In the genomic region with DNA sequence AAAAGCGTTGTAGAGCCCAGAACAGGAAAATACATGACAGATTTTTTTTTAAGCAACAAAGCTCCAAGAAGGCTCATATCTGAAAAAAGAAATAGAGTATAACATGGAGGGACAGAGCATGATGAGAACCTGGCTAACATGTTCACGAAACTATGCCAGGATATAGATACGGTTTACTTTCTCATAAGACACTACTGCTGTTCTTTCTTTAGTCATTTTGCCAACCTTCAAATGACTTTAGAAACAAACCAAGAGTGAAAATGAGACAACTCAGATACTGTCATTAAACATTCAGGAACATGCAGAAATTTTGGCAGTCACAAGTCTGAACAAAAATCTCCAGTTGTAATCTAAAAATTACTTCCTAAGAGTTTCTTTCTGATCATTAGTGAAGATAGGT, we compare ENCODE assay signal across 12 cellular contexts. TPM values are rescaled to one million over a fixed set of nuclear protein-coding genes. Genes with fewer than 3 reads are reported as not detected.
DNase-seq lines count a peak whose midpoint lies in the region; ATAC-seq and TF ChIP-seq lines count a peak whose summit lies in the region.
"Had no signal": no experiment of that assay in that cellular context is flagged by ENCODE, and none has a peak within 500 bp of the region (broad histone marks: within the 10 kb centered on the region; RNA-seq: fewer than 3 reads in every experiment).

No MANE protein-coding gene starts in this region.

- intact Hi-C loops in heart right ventricle (cut with DNase I): loop anchor here in 1 of 10 donors (5.0 kb wide), 1 partner anchor 66 kb away; no protein-coding TSS in a partner anchor
- intact Hi-C loops in cardiac septum (cut with DNase I): no loop called here
- intact Hi-C loops in natural killer cell (cut with micrococcal nuclease): no loop called here
- intact Hi-C loops in vagina (cut with DNase I): no loop called here

- H3K9me3 Mint-ChIP-seq in natural killer cell: no peaks in the 10 kb centered on the region

- peaks cover 0 to 7% (median 0%) of the 10 kb centered on the region in 11 donors for H3K9me3 ChIP-seq in heart right ventricle
- no peaks in the 10 kb centered on the region for H3K9me3 ChIP-seq in vagina

- no peaks in the 10 kb centered on the region for H3K36me3 Mint-ChIP-seq in natural killer cell

- no peak for TF ChIP-seq POLR2A in vagina (IDR thresholded peaks at IDR 0.05)

- H3K4me1 Mint-ChIP-seq in natural killer cell: peaks cover 33 to 56% of the 10 kb centered on the region in 2 donors

- H3K27ac ChIP-seq in heart right ventricle (peak overlapping the region; percentile 22 to 82 (median 64)), caudate nucleus (ENCODE audit: low read depth, low read length) (peak overlapping the region; percentile 91), vagina (peak overlapping the region; percentile 70)

- H3K36me3 ChIP-seq in heart right ventricle: peaks cover 0 to 9% (median 0%) of the 10 kb centered on the region in 9 donors
- H3K36me3 ChIP-seq in vagina: no peaks in the 10 kb centered on the region

- peak overlapping the region; percentile 59 for H3K4me3 Mint-ChIP-seq in natural killer cell

- DNase-seq in heart right ventricle (no peak), cardiac septum (ENCODE audit: low spot score) (no peak), caudate nucleus (lab: John Stamatoyannopoulos, UW) (no peak), natural killer cell (no peak), vagina (ENCODE audit: extremely low spot score in 2 of 2) (no peak)
- DNase-seq: AML-193; NCI-H1436; stimulated activated CD4-positive, alpha-beta T cell treated with anti-CD3 and anti-CD28 coated beads, Interleukin-1b, Interleukin-23, amount 100 ng/mL, for 48 hours had no signal

- ATAC-seq in heart right ventricle (no peak), natural killer cell (peak in 1 of 3 donors; percentile 5), HG03025 (IDR thresholded peaks at IDR 0.05; ENCODE audit: low FRiP score, unreplicated experiment) (no peak), GM18868 (IDR thresholded peaks at IDR 0.05; ENCODE audit: unreplicated experiment) (no peak), GM21786 (IDR thresholded peaks at IDR 0.05; ENCODE audit: unreplicated experiment) (no peak)

- TF ChIP-seq CTCF in heart right ventricle (IDR thresholded peaks at IDR 0.05) (no peak), natural killer cell (IDR thresholded peaks at IDR 0.05) (no peak), vagina (IDR thresholded peaks at IDR 0.05) (no peak)

- H3K4me1 ChIP-seq in heart right ventricle (peaks cover 2 to 46% (median 31%) of the 10 kb centered on the region in 9 donors), vagina (peaks cover 31% of the 10 kb centered on the region)

- H3K27me3 Mint-ChIP-seq in natural killer cell (ENCODE audit: low read depth in 2 of 2): no peaks in the 10 kb centered on the region

- WGBS in heart right ventricle, 2 donors: 45 to 52% methylated on average over 3 of the region's 3 CpGs

- no peaks in the 10 kb centered on the region for H3K27me3 ChIP-seq in heart right ventricle
- no peaks in the 10 kb centered on the region for H3K27me3 ChIP-seq in vagina

- H3K4me3 ChIP-seq in heart right ventricle: no peak overlapping the region
- H3K4me3 ChIP-seq in vagina: no peak overlapping the region
- H3K4me3 ChIP-seq: lung had no signal

- H3K27ac Mint-ChIP-seq in natural killer cell: peak overlapping the region; percentile 75 to 88

RNA-seq across cellular contexts. Expression of gene LPIN2, which starts 14.3 kb away (rescaled TPM):
- total RNA-seq in heart right ventricle: 10 to 100 TPM in 4 of 10 donors, 1 to 10 TPM in 6; 6.8 to 15.9 (median 8.2) TPM
- 1 to 10 TPM; 1.9 to 5.0 TPM for polyA plus RNA-seq in heart right ventricle
- total RNA-seq in cardiac septum: 9.3 TPM
- total RNA-seq in natural killer cell: 10 to 100 TPM; 32.9 to 58.8 (median 57.1) TPM
- 19.4 TPM for total RNA-seq in vagina
